In the genomic region with DNA sequence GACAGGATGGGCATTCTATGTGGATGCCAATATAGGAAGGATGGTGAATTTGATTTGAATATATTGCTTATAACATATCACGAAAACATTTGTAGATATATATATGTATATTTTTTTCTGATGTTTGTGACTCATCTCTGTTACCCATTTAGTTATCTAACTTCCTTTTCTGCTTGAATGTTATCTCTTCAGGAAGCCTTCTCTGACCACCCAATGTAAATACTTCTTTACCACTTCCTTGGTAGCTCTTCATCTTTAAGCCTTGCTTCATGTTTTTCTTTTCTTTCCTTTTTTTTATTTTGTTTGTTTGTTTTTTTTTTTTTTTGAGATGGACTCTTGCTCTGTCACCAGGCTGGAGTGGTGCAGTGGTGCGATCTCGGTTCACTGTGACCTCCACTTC, we compare ENCODE assay signal across 15 cellular contexts.
"Had no signal": no experiment of that assay in that cellular context is flagged by ENCODE, and none has a peak within 500 bp of the region (broad histone marks: within the 10 kb centered on the region; RNA-seq: fewer than 3 reads in every experiment).

No MANE protein-coding gene starts in this region.

- ATAC-seq: heart left ventricle; stimulated activated naive CD8-positive, alpha-beta T cell treated with anti-CD3 and anti-CD28 coated beads, Interleukin-15, Interleukin-2, amounts not matched to agents 100 U/mL and 50 U/mL, for 24 hours had no signal

- FAIRE-seq: keratinocyte had no signal

- H3K4me3 ChIP-seq: adrenal gland, esophagus muscularis mucosa, heart left ventricle, left ventricle myocardium inferior, ovary, upper lobe of left lung had no signal

- H3K36me3 ChIP-seq: adrenal gland, esophagus muscularis mucosa, heart left ventricle, left ventricle myocardium inferior, ovary, upper lobe of left lung had no signal

- H3K27ac ChIP-seq: adrenal gland, esophagus muscularis mucosa, heart left ventricle, left ventricle myocardium inferior, ovary, upper lobe of left lung had no signal

- H3K27me3 ChIP-seq: adrenal gland, esophagus muscularis mucosa, heart left ventricle, ovary, upper lobe of left lung had no signal

- DNase-seq: activated CD4-positive, alpha-beta T cell treated with anti-CD3 and anti-CD28 coated beads, Interleukin-2, amount 50 U/mL, for 1 hour; activated CD4-positive, CD25-positive, alpha-beta regulatory T cell; activated naive CD4-positive, alpha-beta T cell treated with anti-CD3 and anti-CD28 coated beads, Interleukin-2, amount 50 U/mL, for 16 hours; adrenal gland; foreskin melanocyte; heart left ventricle; left ventricle myocardium inferior; ovary; stimulated activated CD4-positive, alpha-beta T cell treated with anti-CD3 and anti-CD28 coated beads, Interleukin-2, amount 100 ng/mL, for 48 hours; stimulated activated CD8-positive, alpha-beta memory T cell treated with anti-CD3 and anti-CD28 coated beads, Interleukin-4, amount 100 ng/mL, for 48 hours; stimulated activated naive CD8-positive, alpha-beta T cell treated with anti-CD3 and anti-CD28 coated beads, Interleukin-15, Interleukin-2, amounts not matched to agents 100 U/mL and 50 U/mL, for 24 hours; T1000; upper lobe of left lung had no signal

- H3K4me1 ChIP-seq: adrenal gland, heart left ventricle, left ventricle myocardium inferior, upper lobe of left lung had no signal

- H3K9me3 ChIP-seq: adrenal gland, ovary had no signal
